ENCODE assay signal across 13 cellular contexts in the genomic region with DNA sequence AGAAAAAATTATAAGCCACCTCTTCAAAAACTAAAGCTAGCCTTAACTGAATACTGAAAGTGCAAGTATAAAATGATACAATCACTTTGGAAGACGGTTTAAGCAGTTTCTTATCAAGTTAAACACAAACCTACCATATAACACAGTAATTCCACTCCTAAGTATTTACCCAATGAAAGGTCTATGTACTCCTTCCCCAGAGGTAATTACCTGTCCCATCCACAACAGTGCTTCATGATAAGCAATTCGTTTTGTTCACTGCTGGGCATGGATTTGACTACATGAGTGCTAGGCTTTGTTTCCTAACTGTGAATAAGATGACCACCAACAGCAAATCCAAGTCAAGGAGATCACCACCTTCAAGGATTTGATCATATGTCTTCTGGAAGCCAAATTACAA. TPM values are rescaled to one million over a fixed set of nuclear protein-coding genes. Genes with fewer than 3 reads are reported as not detected.
DNase-seq lines count a peak whose midpoint lies in the region; ATAC-seq, FAIRE-seq and TF ChIP-seq lines count a peak whose summit lies in the region.
"Had no signal": no experiment of that assay in that cellular context is flagged by ENCODE, and none has a peak within 500 bp of the region (broad histone marks: within the 10 kb centered on the region; RNA-seq: fewer than 3 reads in every experiment).

No MANE protein-coding gene starts in this region.

- peaks cover 58% of the 10 kb centered on the region for H3K79me2 ChIP-seq in HepG2 (ENCODE audit: insufficient read depth, low read length)

- no peak for FAIRE-seq in HepG2 (lab: Jason Lieb, UNC)

- no peak for TF ChIP-seq POLR2A in HepG2 (IDR thresholded peaks at IDR 0.05; ENCODE audit: insufficient read depth in 1 of 2, low read depth in 2 of 2, low read length in 2 of 2)
- TF ChIP-seq POLR2A in right lobe of liver (IDR thresholded peaks at IDR 0.05) = no peak

- peaks cover 55% of the 10 kb centered on the region for H3K4me1 ChIP-seq in HepG2 (ENCODE audit: insufficient read depth, low read length)
- H3K4me1 ChIP-seq in right lobe of liver = peaks cover 0 to 40% (median 10%) of the 10 kb centered on the region in 4 donors
- H3K4me1 ChIP-seq in duodenal mucosa (ENCODE audit: control insufficient read depth in 1 of 2, insufficient read depth in 2 of 2, low read length in 2 of 2) = peaks cover 13 to 38% of the 10 kb centered on the region in 2 donors

- TF ChIP-seq RAD21 in HepG2 (CRISPR knock-in tag; IDR thresholded peaks at IDR 0.05) = no peak

- H3K36me3 ChIP-seq in HepG2 (replicated peaks in 1 of 2; ENCODE audit: control insufficient read depth in 1 of 2, insufficient read depth in 2 of 2, low read length in 2 of 2) (peaks cover 4 to 15% of the 10 kb centered on the region in 2 experiments; a peak in 4 of 5 replicates), right lobe of liver (peaks cover 0 to 18% (median 8%) of the 10 kb centered on the region in 4 donors), SK-N-MC (ENCODE audit: insufficient read depth, low read length) (peaks cover 25% of the 10 kb centered on the region), duodenal mucosa (ENCODE audit: control insufficient read depth in 1 of 2, insufficient read depth in 2 of 2, low read length in 2 of 2) (peaks cover 8 to 21% of the 10 kb centered on the region in 2 donors)
- H3K36me3 ChIP-seq: uterus had no signal

- H3K9ac ChIP-seq in HepG2 (ENCODE audit: insufficient read depth, low read depth, low read length) (no peak overlapping the region), SK-N-MC (ENCODE audit: insufficient read length) (no peak overlapping the region), duodenal mucosa (ENCODE audit: low read depth in 1 of 2, low read length in 2 of 2) (peak overlapping the region in 1 of 2 donors; percentile 35)

- ATAC-seq in HepG2 (no peak), right lobe of liver (no peak), GM21423 (IDR thresholded peaks at IDR 0.05; ENCODE audit: unreplicated experiment) (no peak)
- ATAC-seq: stimulated activated naive CD8-positive, alpha-beta T cell treated with anti-CD3 and anti-CD28 coated beads, Interleukin-15, amount 100 ng/mL, for 72 hours had no signal

- H4K20me1 ChIP-seq in HepG2 (ENCODE audit: insufficient read depth, low read length) = peaks cover 18% of the 10 kb centered on the region

- DNase-seq in HepG2 (ENCODE audit: low spot score) (no peak), right lobe of liver (no peak), SK-N-MC (ENCODE audit: low read depth, low spot score) (no peak), GF-D8 (lab: John Stamatoyannopoulos, UW) (no peak), SKM-1 treated with dmso at 0.1 percent for 144 hours (lab: John Stamatoyannopoulos, UW; ENCODE audit: unreplicated experiment) (no peak), superior temporal gyrus (ENCODE audit: extremely low spot score) (no peak)
- DNase-seq: NCI-H526 treated with DMSO at 0.1 percent for 48 hours; stimulated activated CD4-positive, alpha-beta T cell treated with anti-CD3 and anti-CD28 coated beads, Interleukin-1b, Interleukin-23, amount 100 ng/mL, for 48 hours; stimulated activated naive CD8-positive, alpha-beta T cell treated with anti-CD3 and anti-CD28 coated beads, Interleukin-15, amount 100 ng/mL, for 72 hours; uterus had no signal

- intact Hi-C loops in HepG2 (cut with micrococcal nuclease; ENCODE audit: unreplicated experiment) (no loop called here), right lobe of liver (cut with DNase I) (no loop called here)

- POLR2A ChIA-PET in HepG2 (lab: Yijun Ruan, JAX) = interaction anchor here (1.5 kb wide), 1 partner anchor 32 kb away, joined by 3 read pairs; no protein-coding TSS in a partner anchor

- H3K27me3 ChIP-seq in HepG2 (ENCODE audit: control insufficient read depth in 1 of 2, insufficient read depth in 2 of 2, low read length in 2 of 2) (no peaks in the 10 kb centered on the region; a peak in 2 of 5 replicates), right lobe of liver (no peaks in the 10 kb centered on the region), duodenal mucosa (ENCODE audit: control insufficient read depth in 1 of 2, insufficient read depth in 2 of 2, low read length in 2 of 2) (no peaks in the 10 kb centered on the region)
- H3K27me3 ChIP-seq: esophagus muscularis mucosa, uterus had no signal

- no peak for TF ChIP-seq EP300 in HepG2 (IDR thresholded peaks at IDR 0.05; ENCODE audit: low read depth in 2 of 2, low read length in 2 of 2)
- TF ChIP-seq EP300 in HepG2 (CRISPR knock-in tag; IDR thresholded peaks at IDR 0.05; ENCODE audit: borderline replicate concordance) = no peak

- in situ Hi-C loops in HepG2 (cut with HindIII; ENCODE audit: extremely low pct_ligation_motif_present, low pct_unique_long_range_greater_than_20kb) = no loop called here

- no peak overlapping the region for H2AFZ ChIP-seq in HepG2 (ENCODE audit: low read length)

- H3K27ac ChIP-seq in HepG2 (ENCODE audit: extremely low read length, insufficient read depth, low read length) (no peak overlapping the region), right lobe of liver (no peak overlapping the region), SK-N-MC (peak overlapping the region; percentile 23; the same call in 1 of the 2 replicates), duodenal mucosa (ENCODE audit: low read depth, low read length) (peak overlapping the region; percentile 31)
- H3K27ac ChIP-seq: esophagus muscularis mucosa, uterus had no signal

- TF ChIP-seq CTCF in HepG2 (CRISPR knock-in tag; IDR thresholded peaks at IDR 0.05) (no peak), right lobe of liver (IDR thresholded peaks at IDR 0.05) (no peak)

- H3K4me2 ChIP-seq in HepG2 (ENCODE audit: low read depth, low read length) = 0 out of 2 replicates have a peak overlapping the region, but pooled peaks have one; percentile 15

- no peaks in the 10 kb centered on the region for H3K9me3 ChIP-seq in HepG2 (ENCODE audit: low read length)
- no peaks in the 10 kb centered on the region for H3K9me3 ChIP-seq in right lobe of liver
- H3K9me3 ChIP-seq in SK-N-MC (ENCODE audit: low read depth, low read length) = no peaks in the 10 kb centered on the region
- H3K9me3 ChIP-seq in duodenal mucosa (ENCODE audit: control insufficient read depth in 1 of 2, low read length in 2 of 2) = no peaks in the 10 kb centered on the region
- H3K9me3 ChIP-seq: esophagus muscularis mucosa, uterus had no signal

- 68% methylated on average over 2 of the region's 2 CpGs for WGBS in HepG2 (ENCODE audit: low lambda C conversion rate)
- whole genome bisulfite sequencing in right lobe of liver (ENCODE audit: insufficient coverage, low coverage, low lambda C conversion rate, missing lambda C conversion rate) = 21% methylated on average over 2 of the region's 2 CpGs

- no TSS peak for BruUV-seq in HepG2 (replicated peaks; lab: Mats Ljungman, UMichigan)

- H3K4me3 ChIP-seq in HepG2 (replicated peaks in 1 of 3; ENCODE audit: insufficient read depth in 1 of 3, low read depth in 2 of 3, low read length in 3 of 3) = no peak overlapping the region
- no peak overlapping the region for H3K4me3 ChIP-seq in right lobe of liver
- no peak overlapping the region for H3K4me3 ChIP-seq in SK-N-MC
- peak overlapping the region; percentile 0 to 54 for H3K4me3 ChIP-seq in duodenal mucosa (ENCODE audit: low read depth in 1 of 2, low read length in 2 of 2)
- H3K4me3 ChIP-seq: esophagus muscularis mucosa, uterus had no signal

- CTCF ChIA-PET in HepG2 (lab: Yijun Ruan, JAX; ENCODE audit: low intra/inter-chr PET ratio, low total read pairs) = no interaction called here

RNA-seq across cellular contexts. Expression of gene COX5A, which starts 4.3 kb away (rescaled TPM):
- total RNA-seq in HepG2 (2016; rRNA removed; fragmentation: Illumina TruSeq; extraction: Trizol) = 217 and 218 TPM in 2 replicates
- total RNA-seq in HepG2 (2016; cell fraction: cytosol; rRNA removed; fragmentation: Illumina TruSeq; extraction: Trizol; ENCODE audit: low read depth) = 117 and 120 TPM in 2 replicates
- 207 and 224 TPM in 2 replicates for total RNA-seq in HepG2 (2016; cell fraction: insoluble cytoplasmic fraction; rRNA removed; fragmentation: Illumina TruSeq; extraction: Trizol)
- 128 and 130 TPM in 2 replicates for total RNA-seq in HepG2 (2016; cell fraction: membrane; rRNA removed; fragmentation: Illumina TruSeq; extraction: Trizol)
- total RNA-seq in HepG2 (2016; cell fraction: nucleus; rRNA removed; fragmentation: Illumina TruSeq; extraction: Trizol) = 98.7 and 101 TPM in 2 replicates
- polyA plus RNA-seq in HepG2 (2011; rRNA removed) = 132 and 158 TPM in 2 replicates
- 156 and 163 TPM in 2 replicates for polyA plus RNA-seq in HepG2 (2011; cell fraction: cytosol; rRNA removed)
- 70.3 and 75.2 TPM in 2 replicates for polyA plus RNA-seq in HepG2 (2011; cell fraction: nucleus; rRNA removed)
- 264 and 279 TPM in 2 replicates for polyA plus RNA-seq in HepG2 (2012)
- polyA plus RNA-seq in HepG2 (2016; cell fraction: cytosol; fragmentation: Illumina TruSeq; extraction: Trizol; ENCODE audit: low read depth) = 273 and 293 TPM in 2 replicates
- 379 and 384 TPM in 2 replicates for polyA plus RNA-seq in HepG2 (2016; cell fraction: insoluble cytoplasmic fraction; fragmentation: Illumina TruSeq; extraction: Trizol; ENCODE audit: low read depth)
- 251 and 264 TPM in 2 replicates for polyA plus RNA-seq in HepG2 (2016; cell fraction: membrane; fragmentation: Illumina TruSeq; extraction: Trizol; ENCODE audit: low read depth)
- polyA plus RNA-seq in HepG2 (2016; cell fraction: nucleus; fragmentation: Illumina TruSeq; extraction: Trizol; ENCODE audit: insufficient read depth, low read depth) = 250 and 258 TPM in 2 replicates
- 21.4 and 51.3 TPM in 2 replicates for polyA minus RNA-seq in HepG2 (2011; rRNA and poly(A)+ RNA removed; ENCODE audit: low replicate concordance)
- 76.2 and 81.5 TPM in 2 replicates for polyA minus RNA-seq in HepG2 (2011; cell fraction: cytosol; rRNA and poly(A)+ RNA removed)
- 23.3 and 29.7 TPM in 2 replicates for polyA minus RNA-seq in HepG2 (2011; cell fraction: nucleus; rRNA and poly(A)+ RNA removed)
- total RNA-seq in right lobe of liver = 100 to 1,000 TPM; 130 to 169 (median 141) TPM

RNA-seq across cellular contexts. Expression of gene RPP25, which starts 23.0 kb away (rescaled TPM):
- total RNA-seq in HepG2 (2016; rRNA removed; fragmentation: Illumina TruSeq; extraction: Trizol) (0.08 and 0.11 TPM in 2 replicates), right lobe of liver (1 to 10 TPM; 1.5 to 8.5 (median 2.4) TPM)
- not detected in 2 replicates for total RNA-seq in HepG2 (2016; cell fraction: cytosol; rRNA removed; fragmentation: Illumina TruSeq; extraction: Trizol; ENCODE audit: low read depth)
- 0.09 and 0.16 TPM in 2 replicates for total RNA-seq in HepG2 (2016; cell fraction: insoluble cytoplasmic fraction; rRNA removed; fragmentation: Illumina TruSeq; extraction: Trizol)
- total RNA-seq in HepG2 (2016; cell fraction: membrane; rRNA removed; fragmentation: Illumina TruSeq; extraction: Trizol) = 0.12 and 0.14 TPM in 2 replicates
- not detected in 2 replicates for total RNA-seq in HepG2 (2016; cell fraction: nucleus; rRNA removed; fragmentation: Illumina TruSeq; extraction: Trizol)
- 0.04 and 0.05 TPM in 2 replicates for polyA plus RNA-seq in HepG2 (2011; rRNA removed)
- 0.09 and 0.12 TPM in 2 replicates for polyA plus RNA-seq in HepG2 (2011; cell fraction: cytosol; rRNA removed)
- 0.07 and 0.11 TPM in 2 replicates for polyA plus RNA-seq in HepG2 (2011; cell fraction: nucleus; rRNA removed)
- polyA plus RNA-seq in HepG2 (2012) = 0.07 TPM in 1 of 2 replicates, not detected in the other
- 0.08 TPM in 1 of 2 replicates, not detected in the other for polyA plus RNA-seq in HepG2 (2016; cell fraction: cytosol; fragmentation: Illumina TruSeq; extraction: Trizol; ENCODE audit: low read depth)
- polyA plus RNA-seq in HepG2 (2016; cell fraction: insoluble cytoplasmic fraction; fragmentation: Illumina TruSeq; extraction: Trizol; ENCODE audit: low read depth) = 0.08 TPM in 1 of 2 replicates, not detected in the other
- polyA plus RNA-seq in HepG2 (2016; cell fraction: membrane; fragmentation: Illumina TruSeq; extraction: Trizol; ENCODE audit: low read depth) = 0.08 TPM in 1 of 2 replicates, not detected in the other
- polyA plus RNA-seq in HepG2 (2016; cell fraction: nucleus; fragmentation: Illumina TruSeq; extraction: Trizol; ENCODE audit: insufficient read depth, low read depth) = 0.15 TPM in 2 replicates
- polyA minus RNA-seq in HepG2 (2011; rRNA and poly(A)+ RNA removed; ENCODE audit: low replicate concordance) = 0.22 and 25.9 TPM in 2 replicates
- 0.30 and 0.62 TPM in 2 replicates for polyA minus RNA-seq in HepG2 (2011; cell fraction: cytosol; rRNA and poly(A)+ RNA removed)
- 0.25 and 0.26 TPM in 2 replicates for polyA minus RNA-seq in HepG2 (2011; cell fraction: nucleus; rRNA and poly(A)+ RNA removed)

RNA-seq across cellular contexts. Expression of gene FAM219B, which starts 26.9 kb away (rescaled TPM):
- 18.0 and 36.6 TPM in 2 replicates for total RNA-seq in HepG2 (2016; rRNA removed; fragmentation: Illumina TruSeq; extraction: Trizol)
- total RNA-seq in HepG2 (2016; cell fraction: cytosol; rRNA removed; fragmentation: Illumina TruSeq; extraction: Trizol; ENCODE audit: low read depth) = 14.9 and 16.5 TPM in 2 replicates
- total RNA-seq in HepG2 (2016; cell fraction: insoluble cytoplasmic fraction; rRNA removed; fragmentation: Illumina TruSeq; extraction: Trizol) = 26.3 and 28.5 TPM in 2 replicates
- total RNA-seq in HepG2 (2016; cell fraction: membrane; rRNA removed; fragmentation: Illumina TruSeq; extraction: Trizol) = 34.0 and 34.5 TPM in 2 replicates
- 36.5 and 50.4 TPM in 2 replicates for total RNA-seq in HepG2 (2016; cell fraction: nucleus; rRNA removed; fragmentation: Illumina TruSeq; extraction: Trizol)
- 50.2 and 52.3 TPM in 2 replicates for polyA plus RNA-seq in HepG2 (2011; rRNA removed)
- 28.4 and 30.8 TPM in 2 replicates for polyA plus RNA-seq in HepG2 (2011; cell fraction: cytosol; rRNA removed)
- polyA plus RNA-seq in HepG2 (2011; cell fraction: nucleus; rRNA removed) = 176 and 185 TPM in 2 replicates
- 21.6 and 28.8 TPM in 2 replicates for polyA plus RNA-seq in HepG2 (2012)
- polyA plus RNA-seq in HepG2 (2016; cell fraction: cytosol; fragmentation: Illumina TruSeq; extraction: Trizol; ENCODE audit: low read depth) = 9.6 and 12.3 TPM in 2 replicates
- polyA plus RNA-seq in HepG2 (2016; cell fraction: insoluble cytoplasmic fraction; fragmentation: Illumina TruSeq; extraction: Trizol; ENCODE audit: low read depth) = 16.8 and 18.6 TPM in 2 replicates
- 21.3 and 21.8 TPM in 2 replicates for polyA plus RNA-seq in HepG2 (2016; cell fraction: membrane; fragmentation: Illumina TruSeq; extraction: Trizol; ENCODE audit: low read depth)
- 53.3 TPM in 2 replicates for polyA plus RNA-seq in HepG2 (2016; cell fraction: nucleus; fragmentation: Illumina TruSeq; extraction: Trizol; ENCODE audit: insufficient read depth, low read depth)
- polyA minus RNA-seq in HepG2 (2011; rRNA and poly(A)+ RNA removed; ENCODE audit: low replicate concordance) = 48.2 and 65.5 TPM in 2 replicates
- polyA minus RNA-seq in HepG2 (2011; cell fraction: cytosol; rRNA and poly(A)+ RNA removed) = 9.3 and 14.4 TPM in 2 replicates
- 30.9 and 39.9 TPM in 2 replicates for polyA minus RNA-seq in HepG2 (2011; cell fraction: nucleus; rRNA and poly(A)+ RNA removed)
- 10 to 100 TPM; 11.1 to 14.7 (median 13.3) TPM for total RNA-seq in right lobe of liver

RNA-seq across cellular contexts. Expression of gene MPI, which starts 43.7 kb away (rescaled TPM):
- 36.9 and 49.7 TPM in 2 replicates for total RNA-seq in HepG2 (2016; rRNA removed; fragmentation: Illumina TruSeq; extraction: Trizol)
- 14.9 and 19.2 TPM in 2 replicates for total RNA-seq in HepG2 (2016; cell fraction: cytosol; rRNA removed; fragmentation: Illumina TruSeq; extraction: Trizol; ENCODE audit: low read depth)
- 41.4 and 51.3 TPM in 2 replicates for total RNA-seq in HepG2 (2016; cell fraction: insoluble cytoplasmic fraction; rRNA removed; fragmentation: Illumina TruSeq; extraction: Trizol)
- 19.0 and 24.4 TPM in 2 replicates for total RNA-seq in HepG2 (2016; cell fraction: membrane; rRNA removed; fragmentation: Illumina TruSeq; extraction: Trizol)
- total RNA-seq in HepG2 (2016; cell fraction: nucleus; rRNA removed; fragmentation: Illumina TruSeq; extraction: Trizol) = 19.5 and 27.2 TPM in 2 replicates
- polyA plus RNA-seq in HepG2 (2011; rRNA removed) = 63.5 and 66.7 TPM in 2 replicates
- 68.2 and 75.7 TPM in 2 replicates for polyA plus RNA-seq in HepG2 (2011; cell fraction: cytosol; rRNA removed)
- polyA plus RNA-seq in HepG2 (2011; cell fraction: nucleus; rRNA removed) = 79.4 and 82.3 TPM in 2 replicates
- polyA plus RNA-seq in HepG2 (2012) = 35.5 and 45.4 TPM in 2 replicates
- polyA plus RNA-seq in HepG2 (2016; cell fraction: cytosol; fragmentation: Illumina TruSeq; extraction: Trizol; ENCODE audit: low read depth) = 11.8 and 13.8 TPM in 2 replicates
- polyA plus RNA-seq in HepG2 (2016; cell fraction: insoluble cytoplasmic fraction; fragmentation: Illumina TruSeq; extraction: Trizol; ENCODE audit: low read depth) = 52.7 and 54.7 TPM in 2 replicates
- polyA plus RNA-seq in HepG2 (2016; cell fraction: membrane; fragmentation: Illumina TruSeq; extraction: Trizol; ENCODE audit: low read depth) = 18.4 and 18.9 TPM in 2 replicates
- 25.9 and 30.1 TPM in 2 replicates for polyA plus RNA-seq in HepG2 (2016; cell fraction: nucleus; fragmentation: Illumina TruSeq; extraction: Trizol; ENCODE audit: insufficient read depth, low read depth)
- 129 and 146 TPM in 2 replicates for polyA minus RNA-seq in HepG2 (2011; rRNA and poly(A)+ RNA removed; ENCODE audit: low replicate concordance)
- 28.5 and 36.3 TPM in 2 replicates for polyA minus RNA-seq in HepG2 (2011; cell fraction: cytosol; rRNA and poly(A)+ RNA removed)
- polyA minus RNA-seq in HepG2 (2011; cell fraction: nucleus; rRNA and poly(A)+ RNA removed) = 54.8 and 73.8 TPM in 2 replicates
- 10 to 100 TPM; 23.5 to 69.7 (median 40.8) TPM for total RNA-seq in right lobe of liver

Comparison
In these comparisons a context has a peak if more than half of its experiments do, and no peak if none do; other contexts are left out.
1. H3K27ac ChIP-seq: peak in SK-N-MC (single experiment) and duodenal mucosa (single experiment); none in HepG2 (single experiment) and right lobe of liver (0 of 3).
2. H3K4me3 ChIP-seq: peak in duodenal mucosa (2 of 2); none in HepG2 (0 of 3), right lobe of liver (0 of 3) and SK-N-MC (single experiment).